Comparison of ENCODE assay signal across 1 cellular context in the genomic region with DNA sequence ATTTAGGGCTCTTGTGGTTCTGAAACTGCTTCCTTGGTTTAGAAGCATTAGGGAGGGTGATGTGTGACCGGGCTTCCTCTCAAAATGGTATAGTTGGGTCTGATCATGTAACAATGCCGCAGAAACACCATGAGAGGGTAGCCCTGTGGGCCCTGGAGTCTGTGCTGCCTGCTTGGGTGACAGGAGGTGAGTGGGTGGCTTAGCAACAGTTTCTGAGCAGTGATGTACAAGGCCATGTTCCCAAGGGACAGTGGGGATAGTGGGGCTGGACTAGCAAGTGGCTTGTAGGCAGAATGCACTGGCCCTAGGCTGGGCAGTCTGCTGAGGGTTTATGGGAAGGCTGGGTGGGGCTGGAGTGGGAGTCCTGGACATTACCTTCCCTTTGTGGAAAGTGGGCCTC.
TF ChIP-seq lines count a peak whose summit lies in the region.

No MANE protein-coding gene starts in this region.

TF ChIP-seq in HepG2, 621 proteins besides CTCF, POLR2A, EP300 and RAD21 (continued from another document):
- TF ChIP-seq, protein P1, sequence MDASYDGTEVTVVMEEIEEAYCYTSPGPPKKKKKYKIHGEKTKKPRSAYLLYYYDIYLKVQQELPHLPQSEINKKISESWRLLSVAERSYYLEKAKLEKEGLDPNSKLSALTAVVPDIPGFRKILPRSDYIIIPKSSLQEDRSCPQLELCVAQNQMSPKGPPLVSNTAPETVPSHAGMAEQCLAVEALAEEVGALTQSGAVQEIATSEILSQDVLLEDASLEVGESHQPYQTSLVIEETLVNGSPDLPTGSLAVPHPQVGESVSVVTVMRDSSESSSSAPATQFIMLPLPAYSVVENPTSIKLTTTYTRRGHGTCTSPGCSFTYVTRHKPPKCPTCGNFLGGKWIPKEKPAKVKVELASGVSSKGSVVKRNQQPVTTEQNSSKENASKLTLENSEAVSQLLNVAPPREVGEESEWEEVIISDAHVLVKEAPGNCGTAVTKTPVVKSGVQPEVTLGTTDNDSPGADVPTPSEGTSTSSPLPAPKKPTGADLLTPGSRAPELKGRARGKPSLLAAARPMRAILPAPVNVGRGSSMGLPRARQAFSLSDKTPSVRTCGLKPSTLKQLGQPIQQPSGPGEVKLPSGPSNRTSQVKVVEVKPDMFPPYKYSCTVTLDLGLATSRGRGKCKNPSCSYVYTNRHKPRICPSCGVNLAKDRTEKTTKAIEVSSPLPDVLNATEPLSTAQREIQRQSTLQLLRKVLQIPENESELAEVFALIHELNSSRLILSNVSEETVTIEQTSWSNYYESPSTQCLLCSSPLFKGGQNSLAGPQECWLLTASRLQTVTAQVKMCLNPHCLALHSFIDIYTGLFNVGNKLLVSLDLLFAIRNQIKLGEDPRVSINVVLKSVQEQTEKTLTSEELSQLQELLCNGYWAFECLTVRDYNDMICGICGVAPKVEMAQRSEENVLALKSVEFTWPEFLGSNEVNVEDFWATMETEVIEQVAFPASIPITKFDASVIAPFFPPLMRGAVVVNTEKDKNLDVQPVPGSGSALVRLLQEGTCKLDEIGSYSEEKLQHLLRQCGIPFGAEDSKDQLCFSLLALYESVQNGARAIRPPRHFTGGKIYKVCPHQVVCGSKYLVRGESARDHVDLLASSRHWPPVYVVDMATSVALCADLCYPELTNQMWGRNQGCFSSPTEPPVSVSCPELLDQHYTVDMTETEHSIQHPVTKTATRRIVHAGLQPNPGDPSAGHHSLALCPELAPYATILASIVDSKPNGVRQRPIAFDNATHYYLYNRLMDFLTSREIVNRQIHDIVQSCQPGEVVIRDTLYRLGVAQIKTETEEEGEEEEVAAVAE (CRISPR knock-in tag; IDR thresholded peaks at IDR 0.05; ENCODE audit: borderline replicate concordance): no peak
